11 cellular contexts compared by ENCODE assay signal in genomic region chr4:121822047-121822446, GRCh38. TPM values are rescaled to one million over a fixed set of nuclear protein-coding genes. Genes with fewer than 3 reads are reported as not detected.
A peak's percentile ranks its signal among the peaks of the same experiment; 100 is the strongest.
DNase-seq lines count a peak whose midpoint lies in the region; TF ChIP-seq lines count a peak whose summit lies in the region.
"Had no signal": no experiment of that assay in that cellular context is flagged by ENCODE, and none has a peak within 500 bp of the region (broad histone marks: within the 10 kb centered on the region; RNA-seq: fewer than 3 reads in every experiment).

No MANE protein-coding gene starts in this region.

- no peak for TF ChIP-seq POLR2A in testis (IDR thresholded peaks at IDR 0.05)

- DNase-seq in A673 (ENCODE audit: low spot score) (no peak), GM12865 (ENCODE audit: low read depth) (no peak), fibroblast of the aortic adventitia (ENCODE audit: low read depth) (no peak), NCI-H446 (lab: John Stamatoyannopoulos, UW) (no peak), NCI-H187 (lab: John Stamatoyannopoulos, UW) (no peak), testis (no peak)
- no peak for DNase-seq in stimulated activated CD4-positive, alpha-beta T cell treated with anti-CD3 and anti-CD28 coated beads, Interleukin-15, amount 100 ng/mL, for 24 hours
- DNase-seq: hypothalamus, NCI-H2107 had no signal

- POLR2A ChIA-PET in A673 (lab: Charles Lee; ENCODE audit: low non-redundant PET) = no interaction called here

- CTCF ChIA-PET in A673 (lab: Charles Lee) = no interaction called here

- H3K4me3 ChIP-seq in A673 (ENCODE audit: low read depth, low read length, poor library complexity, severe bottlenecking) (peak overlapping the region; percentile 96), GM12865 (ENCODE audit: low read depth, low read length) (peak overlapping the region; percentile 70), WI38 (ENCODE audit: low read depth, low read length) (peak overlapping the region; percentile 69), fibroblast of the aortic adventitia (ENCODE audit: low read depth, low read length) (peak overlapping the region; percentile 86), testis (no peak overlapping the region)

- intact Hi-C loops in A673 (cut with micrococcal nuclease; ENCODE audit: unreplicated experiment) (loop anchor here (5.0 kb wide), 1 partner anchor 755 kb away; no protein-coding TSS in a partner anchor), testis (cut with DNase I; ENCODE audit: low total_unique reads) (no loop called here)

- TF ChIP-seq CTCF in A673 (conservative IDR thresholded peaks at IDR 0.05; ENCODE audit: low read depth, low read length) (no peak), GM12865 (IDR thresholded peaks at IDR 0.05; ENCODE audit: insufficient read depth, low read depth, low read length, missing control alignments) (no peak), WI38 (IDR thresholded peaks at IDR 0.05; ENCODE audit: low read depth, low read length) (no peak), fibroblast of the aortic adventitia (IDR thresholded peaks at IDR 0.05; ENCODE audit: insufficient read depth, low read length) (no peak), testis (IDR thresholded peaks at IDR 0.05) (no peak)

- H3K4me1 ChIP-seq in A673 (ENCODE audit: insufficient read depth, low read length, poor library complexity, severe bottlenecking) = peaks cover 22% of the 10 kb centered on the region
- peaks cover 4% of the 10 kb centered on the region for H3K4me1 ChIP-seq in testis

- WGBS in testis, 2 donors = 78 to 84% methylated on average over 1 of the region's 1 CpG

- H3K9me3 ChIP-seq in A673 (ENCODE audit: low read depth, low read length, poor library complexity, severe bottlenecking) = no peaks in the 10 kb centered on the region
- no peaks in the 10 kb centered on the region for H3K9me3 ChIP-seq in testis
- H3K9me3 ChIP-seq: adrenal gland had no signal

- no peaks in the 10 kb centered on the region for H3K27me3 ChIP-seq in A673 (replicated peaks; ENCODE audit: insufficient read depth, low read depth, low read length, poor library complexity)
- H3K27me3 ChIP-seq in testis = no peaks in the 10 kb centered on the region
- H3K27me3 ChIP-seq: adrenal gland had no signal

- peaks cover 55% of the 10 kb centered on the region for H3K36me3 ChIP-seq in A673 (ENCODE audit: insufficient read depth, low read length, poor library complexity, severe bottlenecking)
- H3K36me3 ChIP-seq in testis (ENCODE audit: low read depth, missing control alignments) = no peaks in the 10 kb centered on the region

- no TSS peak for BruUV-seq in A673 (replicated peaks; lab: Mats Ljungman, UMichigan)

- no peak overlapping the region for H3K27ac ChIP-seq in A673 (ENCODE audit: low read depth, low read length, poor library complexity, severe bottlenecking)
- no peak overlapping the region for H3K27ac ChIP-seq in testis
- H3K27ac ChIP-seq: adrenal gland had no signal

RNA-seq across cellular contexts. Expression of gene CCNA2, which starts 1.6 kb away (rescaled TPM):
- 99.0 and 105 TPM in 2 replicates for total RNA-seq in A673 (2021)
- total RNA-seq in fibroblast of the aortic adventitia (ENCODE audit: low replicate concordance) = 3.8 and 63.9 TPM in 2 replicates
- total RNA-seq in testis = 1 to 10 TPM; 6.3 to 8.0 TPM
- 10.2 TPM for polyA plus RNA-seq in testis (ENCODE audit: insufficient read depth, low read depth, low replicate concordance)

RNA-seq across cellular contexts. Expression of gene EXOSC9, which starts 20.9 kb away (rescaled TPM):
- total RNA-seq in A673 (2021) = 79.0 and 79.8 TPM in 2 replicates
- total RNA-seq in fibroblast of the aortic adventitia (ENCODE audit: low replicate concordance) = 26.8 and 50.7 TPM in 2 replicates
- total RNA-seq in testis = 10 to 100 TPM; 52.2 to 55.7 TPM
- polyA plus RNA-seq in testis (ENCODE audit: insufficient read depth, low read depth, low replicate concordance) = 74.6 TPM

RNA-seq across cellular contexts. Expression of gene BBS7, which starts 48.2 kb away (rescaled TPM):
- total RNA-seq in A673 (2021) = 26.7 and 32.5 TPM in 2 replicates
- 17.8 and 24.3 TPM in 2 replicates for total RNA-seq in fibroblast of the aortic adventitia (ENCODE audit: low replicate concordance)
- total RNA-seq in testis = 10 to 100 TPM; 18.3 to 23.4 TPM
- polyA plus RNA-seq in testis (ENCODE audit: insufficient read depth, low read depth, low replicate concordance) = 16.7 TPM

RNA-seq across cellular contexts. Expression of gene SMIM43, which starts 57.1 kb away (rescaled TPM):
- total RNA-seq in A673 (2021) (0.37 and 0.45 TPM in 2 replicates), fibroblast of the aortic adventitia (ENCODE audit: low replicate concordance) (0.45 and 1.1 TPM in 2 replicates), testis (under 1 TPM; 0.25 to 0.87 TPM)
- 0.30 TPM for polyA plus RNA-seq in testis (ENCODE audit: insufficient read depth, low read depth, low replicate concordance)

Comparison
In these comparisons a context has a peak if more than half of its experiments do, and no peak if none do; other contexts are left out.
1. H3K4me3 ChIP-seq: peak in A673 (single experiment), GM12865 (single experiment), WI38 (single experiment) and fibroblast of the aortic adventitia (single experiment); none in testis (0 of 2).